ENCODE assay signal across 20 cellular contexts in the genomic region with DNA sequence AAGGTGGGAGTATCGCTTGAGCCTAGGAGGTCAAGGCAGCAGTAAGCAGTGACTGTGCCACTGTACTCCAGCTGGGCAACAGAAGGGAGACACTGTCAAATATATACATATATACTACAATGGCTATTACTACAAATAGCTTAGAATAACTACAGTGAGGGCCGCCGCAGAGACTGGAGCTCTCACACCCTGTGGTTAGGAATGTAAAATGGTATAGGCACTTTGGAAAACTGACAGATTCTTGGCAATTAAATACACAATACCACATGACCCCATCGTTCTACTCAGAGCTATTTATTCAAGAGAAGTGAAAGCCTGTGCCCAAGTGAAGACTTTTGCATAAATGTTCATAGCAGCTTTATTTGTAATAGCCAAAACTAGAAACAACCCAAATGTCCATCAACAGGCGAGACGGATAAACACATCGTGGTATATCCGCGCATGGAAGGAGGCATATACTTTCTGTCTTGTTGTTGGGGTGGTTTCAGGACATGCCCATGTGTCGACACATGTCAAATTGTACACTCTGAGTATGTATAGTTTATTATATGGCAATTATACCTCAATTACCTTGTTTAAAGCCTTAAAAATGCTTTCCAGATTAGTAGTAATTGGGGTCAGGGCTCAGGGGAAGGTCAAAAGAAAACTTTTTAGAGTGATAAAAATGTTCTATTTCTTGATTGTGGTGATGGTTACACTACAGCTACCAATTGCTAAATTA.
A peak's percentile ranks its signal among the peaks of the same experiment; 100 is the strongest.
DNase-seq lines count a peak whose midpoint lies in the region; ATAC-seq, FAIRE-seq and TF ChIP-seq lines count a peak whose summit lies in the region.
"Had no signal": no experiment of that assay in that cellular context is flagged by ENCODE, and none has a peak within 500 bp of the region (broad histone marks: within the 10 kb centered on the region; RNA-seq: fewer than 3 reads in every experiment).

No MANE protein-coding gene starts in this region.

- H3K27me3 Mint-ChIP-seq in MCF 10A (ENCODE audit: insufficient read depth, unreplicated experiment), result no peaks in the 10 kb centered on the region

- H3K4me1 ChIP-seq in breast epithelium, result no peaks in the 10 kb centered on the region
- peaks cover 50% of the 10 kb centered on the region for H3K4me1 ChIP-seq in keratinocyte (ENCODE audit: control insufficient read depth, extremely low read depth, insufficient read depth, low read length)
- H3K4me1 ChIP-seq in tibial artery, result peaks cover 0 to 40% (median 24%) of the 10 kb centered on the region in 4 donors

- DNase-seq in MCF 10A (ENCODE audit: unreplicated experiment), result no peak
- no peak for DNase-seq in breast epithelium (ENCODE audit: low spot score in 2 of 2)
- DNase-seq in SK-MEL-5 (ENCODE audit: low read depth, low spot score), result peak; percentile 26
- no peak for DNase-seq in keratinocyte (ENCODE audit: low read depth, low spot score)
- no peak for DNase-seq in tibial artery
- no peak for DNase-seq in SIG-M5 treated with dmso at 0.1 percent for 504 hours (lab: John Stamatoyannopoulos, UW; ENCODE audit: unreplicated experiment)
- DNase-seq: activated B cell treated with CpG ODN at 0.5 μM for 24 hours; activated effector memory CD4-positive, alpha-beta T cell treated with Interleukin-2 at 50 U/mL for 16 hours; CD4-positive, alpha-beta memory T cell; erythroblast; NCI-H1092; NCI-H2107; RPMI8226 had no signal

- POLR2A ChIA-PET in MCF 10A (lab: Yijun Ruan, JAX), result interaction anchor here (0.6 to 2.8 kb wide), 11 partner anchors 9 to 122 kb away, joined by 3 to 20 read pairs (median 7); no protein-coding TSS in a partner anchor

- dilution Hi-C loops in keratinocyte (cut with MboI; ENCODE audit: extremely low pct_ligation_motif_present, low sequenced_read_pairs), result no loop called here

- H3K9me3 Mint-ChIP-seq in MCF 10A (ENCODE audit: unreplicated experiment), result no peaks in the 10 kb centered on the region
- H3K9me3 Mint-ChIP-seq: activated B cell treated with CpG ODN at 0.5 μM for 24 hours; T-helper 1 cell treated with Interleukin-12 subunit alpha and Interleukin-12 subunit beta and Interleukin-4 antibody, amounts not matched to agents 30 μg/mL and 1 μg/mL, for 36 hours had no signal

- BruUV-seq in MCF 10A (replicated peaks; lab: Mats Ljungman, UMichigan), result no TSS peak

- peak; percentile 69 for FAIRE-seq in keratinocyte (lab: Jason Lieb, UNC)
- FAIRE-seq: A204.1, K562 had no signal

- peak overlapping the region; percentile 93 for H3K27ac Mint-ChIP-seq in MCF 10A (ENCODE audit: low read depth, unreplicated experiment)
- H3K27ac Mint-ChIP-seq: activated B cell treated with CpG ODN at 0.5 μM for 24 hours; CD4-positive, alpha-beta memory T cell; T-helper 1 cell treated with Interleukin-12 subunit alpha and Interleukin-12 subunit beta and Interleukin-4 antibody, amounts not matched to agents 30 μg/mL and 1 μg/mL, for 36 hours had no signal

- peak overlapping the region; percentile 23 for H3K4me2 ChIP-seq in keratinocyte (ENCODE audit: control insufficient read depth, extremely low read depth, insufficient read depth, low read depth, low read length)

- no peaks in the 10 kb centered on the region for H3K9me1 ChIP-seq in keratinocyte (ENCODE audit: control insufficient read depth, extremely low read depth, insufficient read depth, low read length)

- H4K20me1 ChIP-seq in keratinocyte (ENCODE audit: control insufficient read depth, extremely low read depth, insufficient read depth, low read length), result no peaks in the 10 kb centered on the region

- no peak for TF ChIP-seq POLR2A in breast epithelium (IDR thresholded peaks at IDR 0.05)

- peak overlapping the region; percentile 19 for H2AFZ ChIP-seq in keratinocyte (ENCODE audit: control insufficient read depth, low read length)

- TF ChIP-seq CTCF in MCF 10A (IDR thresholded peaks at IDR 0.05; ENCODE audit: unreplicated experiment) (no peak), breast epithelium (IDR thresholded peaks at IDR 0.05) (no peak), keratinocyte (optimal IDR thresholded peaks at IDR 0.05 in 1 of 3, IDR thresholded peaks at IDR 0.05 in 1 of 3, conservative IDR thresholded peaks at IDR 0.05 in 1 of 3; ENCODE audit: extremely low read depth in 1 of 3, insufficient read depth in 2 of 3, low read length in 3 of 3) (no peak), tibial artery (IDR thresholded peaks at IDR 0.05) (no peak)

- CTCF ChIA-PET in MCF 10A (lab: Yijun Ruan, JAX), result interaction anchor here (0.7 to 1.0 kb wide), 3 partner anchors 33 to 125 kb away, joined by 3 to 4 read pairs (median 3); no protein-coding TSS in a partner anchor

- H3K9ac ChIP-seq in keratinocyte (ENCODE audit: control insufficient read depth, extremely low read depth, insufficient read depth, low read length), result peak overlapping the region; percentile 82

- in situ Hi-C loops in SK-MEL-5 (cut with HindIII; ENCODE audit: low pct_unique_long_range_greater_than_20kb, low sequenced_read_pairs), result no loop called here

- H3K27ac ChIP-seq in breast epithelium (no peak overlapping the region), keratinocyte (ENCODE audit: control insufficient read depth, insufficient read depth, low read length) (peak overlapping the region; percentile 98), tibial artery (peak overlapping the region; percentile 76 to 85)
- H3K27ac ChIP-seq: HL-60 had no signal

- H3K4me1 Mint-ChIP-seq in MCF 10A (ENCODE audit: insufficient read depth, unreplicated experiment), result peaks cover 52% of the 10 kb centered on the region
- H3K4me1 Mint-ChIP-seq: activated B cell treated with CpG ODN at 0.5 μM for 24 hours; CD4-positive, alpha-beta memory T cell had no signal

- H3K4me3 ChIP-seq in breast epithelium (no peak overlapping the region), keratinocyte (ENCODE audit: control insufficient read depth in 2 of 3, extremely low read depth in 1 of 3, insufficient read depth in 2 of 3, low read depth in 1 of 3, low read length in 3 of 3) (no peak overlapping the region), tibial artery (no peak overlapping the region)
- H3K4me3 ChIP-seq: K562, skin epidermis had no signal

- no peak for ATAC-seq in HG03469 (IDR thresholded peaks at IDR 0.05; ENCODE audit: unreplicated experiment)
- no peak for ATAC-seq in HG03139 (IDR thresholded peaks at IDR 0.05; ENCODE audit: unreplicated experiment)
- ATAC-seq: K562 had no signal

- peaks cover 0 to 2% of the 10 kb centered on the region in 2 donors for H3K9me3 ChIP-seq in breast epithelium
- H3K9me3 ChIP-seq in keratinocyte (ENCODE audit: control insufficient read depth, low read depth, low read length), result no peaks in the 10 kb centered on the region
- no peaks in the 10 kb centered on the region for H3K9me3 ChIP-seq in tibial artery

- no peaks in the 10 kb centered on the region for H3K36me3 Mint-ChIP-seq in MCF 10A (ENCODE audit: insufficient read depth, unreplicated experiment)
- H3K36me3 Mint-ChIP-seq: CD4-positive, alpha-beta memory T cell had no signal

- H3K36me3 ChIP-seq in breast epithelium (no peaks in the 10 kb centered on the region), keratinocyte (ENCODE audit: control insufficient read depth in 2 of 2, extremely low read depth in 1 of 2, insufficient read depth in 2 of 2, low read length in 2 of 2) (no peaks in the 10 kb centered on the region), tibial artery (no peaks in the 10 kb centered on the region)

- H3K27me3 ChIP-seq in breast epithelium, result no peaks in the 10 kb centered on the region
- H3K27me3 ChIP-seq in keratinocyte (ENCODE audit: control insufficient read depth, extremely low read depth, insufficient read depth, low read length), result no peaks in the 10 kb centered on the region
- no peaks in the 10 kb centered on the region for H3K27me3 ChIP-seq in tibial artery

- intact Hi-C loops in MCF 10A (cut with micrococcal nuclease) (no loop called here), breast epithelium (cut with DNase I; ENCODE audit: low total_unique reads) (no loop called here), tibial artery (cut with DNase I; ENCODE audit: low total_unique reads) (no loop called here)

- H3K4me3 Mint-ChIP-seq in MCF 10A (ENCODE audit: unreplicated experiment), result no peak overlapping the region
- H3K4me3 Mint-ChIP-seq: activated B cell treated with CpG ODN at 0.5 μM for 24 hours; CD4-positive, alpha-beta memory T cell; T-helper 1 cell treated with Interleukin-12 subunit alpha and Interleukin-12 subunit beta and Interleukin-4 antibody, amounts not matched to agents 30 μg/mL and 1 μg/mL, for 36 hours had no signal

- no peaks in the 10 kb centered on the region for H3K79me2 ChIP-seq in keratinocyte (ENCODE audit: control insufficient read depth, insufficient read depth, low read length)

Comparison
In these comparisons a context has a peak if more than half of its experiments do, and no peak if none do; other contexts are left out.
1. H3K27ac ChIP-seq: peak in keratinocyte (single experiment) and tibial artery (2 of 2); none in breast epithelium (0 of 2).